18 cellular contexts compared by ENCODE assay signal in the genomic region with DNA sequence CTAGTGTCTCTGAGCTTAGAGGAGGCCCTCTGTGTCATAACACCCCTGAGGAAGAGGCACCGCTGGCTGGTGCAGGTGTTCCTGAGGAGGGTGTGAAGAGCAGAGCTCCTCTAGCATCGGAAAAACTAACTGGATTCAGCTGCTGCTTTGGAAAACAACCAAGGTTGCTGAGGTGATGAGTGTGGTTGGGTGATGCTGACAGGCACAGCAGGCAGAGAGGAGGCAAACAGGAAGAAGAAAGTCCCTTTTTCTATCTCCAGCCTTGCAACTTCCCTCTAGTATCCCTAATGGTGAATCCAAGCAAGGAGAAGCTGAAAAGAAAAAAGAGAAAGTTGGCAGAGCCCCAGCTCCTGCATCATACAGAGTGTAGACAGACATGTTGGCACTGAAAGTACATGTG. TPM values are rescaled to one million over a fixed set of nuclear protein-coding genes. Genes with fewer than 3 reads are reported as not detected.
DNase-seq lines count a peak whose midpoint lies in the region; ATAC-seq, FAIRE-seq and TF ChIP-seq lines count a peak whose summit lies in the region.
"Had no signal": no experiment of that assay in that cellular context is flagged by ENCODE, and none has a peak within 500 bp of the region (broad histone marks: within the 10 kb centered on the region; RNA-seq: fewer than 3 reads in every experiment).

No MANE protein-coding gene starts in this region.

- H3K27me3 ChIP-seq in AG04450 (ENCODE audit: control insufficient read depth, insufficient read depth, low read length) (no peaks in the 10 kb centered on the region), foreskin keratinocyte (peaks cover 2% of the 10 kb centered on the region), aorta (ENCODE audit: control insufficient read depth in 1 of 2, insufficient read depth in 2 of 2, low read length in 1 of 2) (peaks cover 0 to 1% of the 10 kb centered on the region in 2 donors), WERI-Rb-1 (ENCODE audit: insufficient read depth, low read depth, severe bottlenecking) (no peaks in the 10 kb centered on the region)
- H3K27me3 ChIP-seq: ascending aorta, esophagus muscularis mucosa, upper lobe of left lung had no signal

- H3K36me3 ChIP-seq in aorta (ENCODE audit: control insufficient read depth in 1 of 2, insufficient read depth in 2 of 2, low read length in 1 of 2), result no peaks in the 10 kb centered on the region
- H3K36me3 ChIP-seq in WERI-Rb-1, result no peaks in the 10 kb centered on the region
- H3K36me3 ChIP-seq: ascending aorta, esophagus muscularis mucosa, upper lobe of left lung had no signal

- 58 to 62% methylated on average over 2 of the region's 2 CpGs for WGBS in aorta, 2 donors

- peaks cover 3% of the 10 kb centered on the region; the same call in 1 of the 2 replicates for H3K9me3 ChIP-seq in AG04450 (ENCODE audit: control insufficient read depth, insufficient read depth, low read length)
- no peaks in the 10 kb centered on the region for H3K9me3 ChIP-seq in aorta (ENCODE audit: control insufficient read depth, low read length)
- H3K9me3 ChIP-seq in WERI-Rb-1 (ENCODE audit: severe bottlenecking), result no peaks in the 10 kb centered on the region
- H3K9me3 ChIP-seq: ascending aorta, esophagus muscularis mucosa, upper lobe of left lung had no signal

- in situ Hi-C loops in SK-MEL-5 (cut with HindIII; ENCODE audit: low pct_unique_long_range_greater_than_20kb, low sequenced_read_pairs), result no loop called here

- TF ChIP-seq CTCF in AG04450 (IDR thresholded peaks at IDR 0.05; ENCODE audit: low read depth, low read length) (no peak), foreskin keratinocyte (conservative IDR thresholded peaks at IDR 0.05) (no peak), WERI-Rb-1 (IDR thresholded peaks at IDR 0.05; ENCODE audit: low read depth, low read length) (no peak)

- H3K4me1 ChIP-seq in foreskin keratinocyte (no peaks in the 10 kb centered on the region), aorta (ENCODE audit: control insufficient read depth in 1 of 2, insufficient read depth in 2 of 2, low read length in 2 of 2) (no peaks in the 10 kb centered on the region)
- H3K4me1 ChIP-seq: ascending aorta, upper lobe of left lung had no signal

- CTCF ChIA-PET in AG04450 (lab: Charles Lee), result no interaction called here

- POLR2A ChIA-PET in AG04450 (lab: Yijun Ruan, JAX), result interaction anchor here (1.5 kb wide), 1 partner anchor 13 kb away, joined by 3 read pairs; no protein-coding TSS in a partner anchor

- H3K27ac ChIP-seq in AG04450 (ENCODE audit: low read depth, low read length) (peak overlapping the region; percentile 79), foreskin keratinocyte (no peak overlapping the region), aorta (ENCODE audit: low read depth in 1 of 2, low read length in 2 of 2) (no peak overlapping the region), WERI-Rb-1 (no peak overlapping the region)
- H3K27ac ChIP-seq: ascending aorta, esophagus muscularis mucosa, upper lobe of left lung had no signal

- ATAC-seq in foreskin keratinocyte (peak; percentile 28), aorta (ENCODE audit: low FRiP score) (no peak), HG02884 (IDR thresholded peaks at IDR 0.05; ENCODE audit: unreplicated experiment) (no peak)

- H3K4me3 ChIP-seq in AG04450 (ENCODE audit: low read depth, low read length) (no peak overlapping the region), aorta (ENCODE audit: low read length in 2 of 2) (no peak overlapping the region), WERI-Rb-1 (ENCODE audit: low read depth, low read length) (no peak overlapping the region)
- H3K4me3 ChIP-seq: ascending aorta, esophagus muscularis mucosa, upper lobe of left lung had no signal

- intact Hi-C loops in aorta (cut with DNase I), result no loop called here

- FAIRE-seq in frontal cortex (lab: Jason Lieb, UNC), result no peak

- DNase-seq in AG04450 (ENCODE audit: low read depth, low spot score) (peak; percentile 48), H4 (ENCODE audit: low spot score) (peak; percentile 39), SK-MEL-5 (ENCODE audit: low read depth, low spot score) (peak; percentile 2), foreskin keratinocyte (peak in 1 of 2 donors; percentile 2), aorta (no peak), WERI-Rb-1 (no peak), frontal cortex (ENCODE audit: low spot score in 2 of 2) (no peak)
- DNase-seq: activated B cell treated with CpG ODN at 0.5 μM for 24 hours, activated gamma-delta T cell treated with Interleukin-2 at 50 U/mL for 16 hours, DMS153, NCI-H69, upper lobe of left lung had no signal

RNA-seq across cellular contexts. Expression of gene OR4F15, which starts 3.8 kb away (rescaled TPM):
- polyA plus RNA-seq in AG04450 (2011; rRNA removed) (0.05 TPM in 1 of 2 replicates, not detected in the other), foreskin keratinocyte (not detected in 2 replicates), aorta (not detected)
- polyA minus RNA-seq in AG04450 (2011; rRNA and poly(A)+ RNA removed), result 0.70 and 1.1 TPM in 2 replicates
- not detected in 2 replicates for total RNA-seq in H4 (2014; rRNA removed; shearing (Covaris generic))
- 0.16 TPM in 1 of 2 replicates, not detected in the other for total RNA-seq in SK-MEL-5 (2014; rRNA removed; shearing (Covaris generic))
- not detected in 2 replicates for polyA plus RNA-seq in SK-MEL-5 (2015; cell fraction: cytosol; rRNA removed)
- polyA plus RNA-seq in SK-MEL-5 (2015; cell fraction: nucleus; rRNA removed), result 0.19 TPM in 1 of 2 replicates, not detected in the other
- total RNA-seq in foreskin keratinocyte (not detected in 2 replicates), aorta (not detected), frontal cortex (under 0.01 TPM)
- total RNA-seq: activated B cell treated with CpG ODN at 0.5 μM for 24 hours, ascending aorta, dermis microvascular lymphatic vessel endothelial cell, esophagus muscularis mucosa, osteocyte, skeletal muscle tissue, upper lobe of left lung had no signal

RNA-seq across cellular contexts. Expression of gene OR4F6, which starts 4.9 kb away (rescaled TPM):
- polyA plus RNA-seq in AG04450 (2011; rRNA removed) (not detected in 2 replicates), foreskin keratinocyte (not detected in 2 replicates), aorta (not detected)
- polyA minus RNA-seq in AG04450 (2011; rRNA and poly(A)+ RNA removed), result not detected in 2 replicates
- total RNA-seq in H4 (2014; rRNA removed; shearing (Covaris generic)), result not detected in 2 replicates
- not detected in 2 replicates for total RNA-seq in SK-MEL-5 (2014; rRNA removed; shearing (Covaris generic))
- polyA plus RNA-seq in SK-MEL-5 (2015; cell fraction: cytosol; rRNA removed), result not detected in 2 replicates
- not detected in 2 replicates for polyA plus RNA-seq in SK-MEL-5 (2015; cell fraction: nucleus; rRNA removed)
- total RNA-seq in foreskin keratinocyte (not detected in 2 replicates), aorta (not detected), frontal cortex (not detected)
- total RNA-seq: activated B cell treated with CpG ODN at 0.5 μM for 24 hours, ascending aorta, dermis microvascular lymphatic vessel endothelial cell, esophagus muscularis mucosa, osteocyte, skeletal muscle tissue, upper lobe of left lung had no signal

Comparison
In these comparisons a context has a peak if more than half of its experiments do, and no peak if none do; other contexts are left out.
1. DNase-seq: peak in AG04450 (single experiment), H4 (single experiment) and SK-MEL-5 (single experiment); none in aorta (0 of 2), WERI-Rb-1 (single experiment) and frontal cortex (0 of 2).